24 cellular contexts compared by ENCODE assay signal in genomic region chr2:224820283-224820991, GRCh38.
DNase-seq lines count a peak whose midpoint lies in the region; ATAC-seq and TF ChIP-seq lines count a peak whose summit lies in the region.
"Had no signal": no experiment of that assay in that cellular context is flagged by ENCODE, and none has a peak within 500 bp of the region (broad histone marks: within the 10 kb centered on the region; RNA-seq: fewer than 3 reads in every experiment).

No MANE protein-coding gene starts in this region.

- H3K4me3 Mint-ChIP-seq in T-cell: no peak overlapping the region
- no peak overlapping the region for H3K4me3 Mint-ChIP-seq in nephron progenitor cell
- H3K4me3 Mint-ChIP-seq: activated B cell treated with CpG ODN at 0.5 μM for 24 hours, nephron had no signal

- H3K9me3 Mint-ChIP-seq in T-cell (no peaks in the 10 kb centered on the region), nephron progenitor cell (no peaks in the 10 kb centered on the region)
- H3K9me3 Mint-ChIP-seq: activated B cell treated with CpG ODN at 0.5 μM for 24 hours, nephron had no signal

- no peaks in the 10 kb centered on the region for H3K4me1 Mint-ChIP-seq in T-cell
- no peaks in the 10 kb centered on the region for H3K4me1 Mint-ChIP-seq in nephron progenitor cell
- H3K4me1 Mint-ChIP-seq: nephron had no signal

- POLR2A ChIA-PET in T-cell (lab: Charles Lee): interaction anchor here (0.5 to 0.6 kb wide), 3 partner anchors 26 to 179 kb away, joined by 3 to 10 read pairs (median 4); no protein-coding TSS in a partner anchor

- H3K27me3 Mint-ChIP-seq in T-cell: no peaks in the 10 kb centered on the region
- H3K27me3 Mint-ChIP-seq in nephron progenitor cell (ENCODE audit: low read depth, poor library complexity): no peaks in the 10 kb centered on the region
- H3K27me3 Mint-ChIP-seq: activated B cell treated with CpG ODN at 0.5 μM for 24 hours had no signal

- H3K4me3 ChIP-seq in AG10803 (ENCODE audit: low read length) (no peak overlapping the region), fibroblast of mammary gland (ENCODE audit: control insufficient read depth, low read depth, low read length) (no peak overlapping the region)
- H3K4me3 ChIP-seq: gastrocnemius medialis, prostate gland, SK-N-MC, upper lobe of right lung had no signal

- intact Hi-C loops in posterior cingulate gyrus (cut with DNase I): no loop called here

- H3K27ac Mint-ChIP-seq in T-cell (peak overlapping the region; percentile 15 to 73), nephron progenitor cell (no peak overlapping the region)
- H3K27ac Mint-ChIP-seq: activated B cell treated with CpG ODN at 0.5 μM for 24 hours, nephron had no signal

- TF ChIP-seq CTCF in AG10803 (conservative IDR thresholded peaks at IDR 0.05; ENCODE audit: low read length) (no peak), fibroblast of mammary gland (conservative IDR thresholded peaks at IDR 0.05; ENCODE audit: control insufficient read depth, insufficient read depth, low read depth, low read length) (no peak), nephron progenitor cell (IDR thresholded peaks at IDR 0.05) (no peak)

- peaks cover 58% of the 10 kb centered on the region for H3K36me3 Mint-ChIP-seq in T-cell
- H3K36me3 Mint-ChIP-seq in nephron progenitor cell (ENCODE audit: low read depth): no peaks in the 10 kb centered on the region

- CTCF ChIA-PET in T-cell (lab: Charles Lee): interaction anchor here in 1 of 2 donors (0.5 to 1.3 kb wide), 3 partner anchors 12 to 53 kb away, joined by 3 to 5 read pairs (median 4); no protein-coding TSS in a partner anchor

- ATAC-seq in T-cell (replicated peaks in 1 of 4): no peak
- ATAC-seq: gastrocnemius medialis, upper lobe of right lung had no signal

- DNase-seq in NCI-H146 (lab: John Stamatoyannopoulos, UW): peak; percentile 0
- no peak for DNase-seq in NCI-H146 treated with DMSO at 0.1 percent for 48 hours (lab: John Stamatoyannopoulos, UW; ENCODE audit: unreplicated experiment)
- peak; percentile 25 for DNase-seq in AG10803 (ENCODE audit: low read depth)
- DNase-seq in T-cell: no peak
- peak; percentile 17 for DNase-seq in fibroblast of mammary gland (ENCODE audit: low read depth)
- DNase-seq in kidney glomerular epithelial cell (lab: John Stamatoyannopoulos, UW): no peak
- no peak for DNase-seq in posterior cingulate gyrus
- DNase-seq in nephron progenitor cell: no peak
- DNase-seq: 8988T, activated B cell treated with CpG ODN at 0.5 μM for 24 hours, amygdala, Caco-2, EL, gastrocnemius medialis, hypothalamus, mesendoderm, NCI-H1105, NCI-H524 treated with DMSO at 0.1 percent for 48 hours, small intestine, T-helper 9 cell, upper lobe of right lung had no signal

Comparison
In these comparisons a context has a peak if more than half of its experiments do, and no peak if none do; other contexts are left out.
1. DNase-seq: peak in NCI-H146 (single experiment), AG10803 (single experiment) and fibroblast of mammary gland (single experiment); none in NCI-H146 treated with DMSO at 0.1 percent for 48 hours (single experiment), T-cell (0 of 34), kidney glomerular epithelial cell (single experiment), posterior cingulate gyrus (0 of 10) and nephron progenitor cell (single experiment).